ENCODE assay signal across 19 cellular contexts in the genomic region with DNA sequence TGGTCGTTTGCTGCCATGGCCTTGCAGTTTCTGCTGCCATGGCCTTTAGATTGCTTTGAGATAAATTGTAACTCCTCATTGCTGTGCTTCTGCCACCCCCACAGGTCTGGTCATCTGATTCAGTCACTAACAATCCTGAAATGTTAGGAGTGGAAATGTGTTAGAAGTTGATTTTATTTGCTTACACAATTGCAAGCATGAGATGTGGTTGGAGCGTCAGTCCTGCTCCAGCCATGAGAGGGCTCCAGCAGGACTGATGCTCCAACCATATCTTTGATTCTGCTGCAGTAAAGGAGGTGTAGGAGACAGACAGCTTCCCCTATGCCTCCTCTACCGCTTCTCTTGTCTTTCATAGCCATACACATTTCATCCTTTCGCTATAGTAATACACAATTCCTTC.
"Had no signal": no experiment of that assay in that cellular context is flagged by ENCODE, and none has a peak within 500 bp of the region (broad histone marks: within the 10 kb centered on the region; RNA-seq: fewer than 3 reads in every experiment).

No MANE protein-coding gene starts in this region.

- H3K4me1 Mint-ChIP-seq: activated T-helper 17 cell treated with anti-CD3 and anti-CD28 coated beads, Interleukin-2, amount 50 U/mL, for 72 hours; natural killer cell had no signal

- H3K27me3 ChIP-seq: gastroesophageal sphincter, right atrium auricular region, suprapubic skin had no signal

- FAIRE-seq: astrocyte, bronchial epithelial cell had no signal

- H3K4me3 ChIP-seq: gastroesophageal sphincter, right atrium auricular region, skin epidermis, suprapubic skin had no signal

- H3K4me1 ChIP-seq: right atrium auricular region had no signal

- H3K27me3 Mint-ChIP-seq: activated naive CD4-positive, alpha-beta T cell treated with anti-CD3 and anti-CD28 coated beads, Interleukin-2, amount 10 ng/mL, durations not matched to agents 7 days and 5 days; activated T-helper 17 cell treated with anti-CD3 and anti-CD28 coated beads, Interleukin-2, amount 50 U/mL, for 72 hours; stimulated activated naive CD8-positive, alpha-beta T cell treated with anti-CD3 and anti-CD28 coated beads, Interleukin-15, Interleukin-2, amounts not matched to agents 100 ng/mL and 50 ng/mL, for 24 hours had no signal

- H3K36me3 ChIP-seq: right atrium auricular region had no signal

- H3K27ac ChIP-seq: gastroesophageal sphincter, right atrium auricular region, skin epidermis, suprapubic skin had no signal

- ATAC-seq: activated T-helper 17 cell treated with anti-CD3 and anti-CD28 coated beads, Interleukin-2, amount 50 U/mL, for 72 hours; gastroesophageal sphincter; left ventricle myocardium superior; natural killer cell had no signal

- H3K36me3 Mint-ChIP-seq: natural killer cell had no signal

- H3K4me3 Mint-ChIP-seq: activated naive CD4-positive, alpha-beta T cell treated with anti-CD3 and anti-CD28 coated beads, Interleukin-2, amount 10 ng/mL, durations not matched to agents 7 days and 5 days; activated T-helper 17 cell treated with anti-CD3 and anti-CD28 coated beads, Interleukin-2, amount 50 U/mL, for 72 hours; natural killer cell; stimulated activated naive CD8-positive, alpha-beta T cell treated with anti-CD3 and anti-CD28 coated beads, Interleukin-15, Interleukin-2, amounts not matched to agents 100 ng/mL and 50 ng/mL, for 24 hours; T-helper 2 cell treated with Interferon-gamma antibody and Interleukin-4, amounts not matched to agents 5 μg/mL and 100 μg/mL, for 36 hours had no signal

- H3K9me3 Mint-ChIP-seq: activated naive CD4-positive, alpha-beta T cell treated with anti-CD3 and anti-CD28 coated beads, Interleukin-2, amount 10 ng/mL, durations not matched to agents 7 days and 5 days; activated T-helper 17 cell treated with anti-CD3 and anti-CD28 coated beads, Interleukin-2, amount 50 U/mL, for 72 hours; natural killer cell; stimulated activated naive CD8-positive, alpha-beta T cell treated with anti-CD3 and anti-CD28 coated beads, Interleukin-15, Interleukin-2, amounts not matched to agents 100 ng/mL and 50 ng/mL, for 24 hours had no signal

- DNase-seq: activated CD4-positive, alpha-beta T cell treated with anti-CD3 and anti-CD28 coated beads for 1 hour; activated CD4-positive, alpha-beta T cell treated with anti-CD3 and anti-CD28 coated beads, Interleukin-2, amount 50 U/mL, for 4 hours; activated naive CD4-positive, alpha-beta T cell treated with anti-CD3 and anti-CD28 coated beads, Interleukin-2, amount 10 ng/mL, durations not matched to agents 7 days and 5 days; activated T-cell treated with anti-CD3 and anti-CD28 coated beads for 4 hours; hippocampal formation; left ventricle myocardium superior; mesenchymal stem cell; natural killer cell; nucleus accumbens; trophoblast cell had no signal

- H3K9me3 ChIP-seq: gastroesophageal sphincter, right atrium auricular region, suprapubic skin had no signal
